Comparison of ENCODE assay signal across 19 cellular contexts in genomic region chr12:109966531-109966930, GRCh38.
"Had no signal": no experiment of that assay in that cellular context is flagged by ENCODE, and none has a peak within 500 bp of the region (broad histone marks: within the 10 kb centered on the region; RNA-seq: fewer than 3 reads in every experiment).

No MANE protein-coding gene starts in this region.

- H3K9me3 Mint-ChIP-seq: activated naive CD8-positive, alpha-beta T cell treated with anti-CD3 and anti-CD28 coated beads for 36 hours; neural progenitor cell; stimulated activated naive CD8-positive, alpha-beta T cell treated with anti-CD3 and anti-CD28 coated beads, Interleukin-15, amount 100 ng/mL, for 72 hours; type B pancreatic cell had no signal

- H3K4me3 Mint-ChIP-seq: activated naive CD8-positive, alpha-beta T cell treated with anti-CD3 and anti-CD28 coated beads for 36 hours; neural progenitor cell; stimulated activated naive CD8-positive, alpha-beta T cell treated with anti-CD3 and anti-CD28 coated beads, Interleukin-15, amount 100 ng/mL, for 72 hours; type B pancreatic cell had no signal

- H3K27me3 ChIP-seq: esophagus muscularis mucosa, heart right ventricle, neural progenitor cell, right atrium auricular region, suprapubic skin had no signal

- H3K27ac Mint-ChIP-seq: activated naive CD8-positive, alpha-beta T cell treated with anti-CD3 and anti-CD28 coated beads for 36 hours; neural progenitor cell; stimulated activated naive CD8-positive, alpha-beta T cell treated with anti-CD3 and anti-CD28 coated beads, Interleukin-15, amount 100 ng/mL, for 72 hours; type B pancreatic cell had no signal

- H3K27me3 Mint-ChIP-seq: activated naive CD8-positive, alpha-beta T cell treated with anti-CD3 and anti-CD28 coated beads for 36 hours; stimulated activated naive CD8-positive, alpha-beta T cell treated with anti-CD3 and anti-CD28 coated beads, Interleukin-15, amount 100 ng/mL, for 72 hours; type B pancreatic cell had no signal

- H3K27ac ChIP-seq: esophagus muscularis mucosa, left ventricle myocardium inferior, neural progenitor cell, prostate gland, right atrium auricular region, suprapubic skin had no signal

- ATAC-seq: heart right ventricle; stimulated activated naive CD8-positive, alpha-beta T cell treated with anti-CD3 and anti-CD28 coated beads, Interleukin-15, amount 100 ng/mL, for 72 hours had no signal

- H3K9me3 ChIP-seq: esophagus muscularis mucosa, heart right ventricle, left ventricle myocardium inferior, prostate gland, right atrium auricular region, suprapubic skin had no signal

- H3K4me3 ChIP-seq: esophagus muscularis mucosa, heart right ventricle, left ventricle myocardium inferior, neural progenitor cell, prostate gland, right atrium auricular region, suprapubic skin had no signal

- H3K4me1 ChIP-seq: neural progenitor cell, suprapubic skin had no signal

- H3K4me1 Mint-ChIP-seq: neural progenitor cell had no signal

- H3K36me3 ChIP-seq: neural progenitor cell, prostate gland had no signal

- DNase-seq: activated CD4-positive, alpha-beta T cell treated with anti-CD3 and anti-CD28 coated beads for 1 hour; activated gamma-delta T cell treated with Interleukin-2 at 50 U/mL for 16 hours; activated naive CD8-positive, alpha-beta T cell treated with anti-CD3 and anti-CD28 coated beads for 36 hours; activated T-cell treated with anti-CD3 and anti-CD28 coated beads, Interleukin-2, amount 50 U/mL, for 1 hour; amniotic stem cell; dermis blood vessel endothelial cell; effector memory CD4-positive, alpha-beta T cell; heart right ventricle; left ventricle myocardium inferior; mammary epithelial cell; stimulated activated CD4-positive, alpha-beta T cell treated with anti-CD3 and anti-CD28 coated beads, Interleukin-2, amount 100 ng/mL, for 24 hours; stimulated activated naive CD8-positive, alpha-beta T cell treated with anti-CD3 and anti-CD28 coated beads, Interleukin-15, amount 100 ng/mL, for 72 hours; WERI-Rb-1 had no signal
